In the genomic region with DNA sequence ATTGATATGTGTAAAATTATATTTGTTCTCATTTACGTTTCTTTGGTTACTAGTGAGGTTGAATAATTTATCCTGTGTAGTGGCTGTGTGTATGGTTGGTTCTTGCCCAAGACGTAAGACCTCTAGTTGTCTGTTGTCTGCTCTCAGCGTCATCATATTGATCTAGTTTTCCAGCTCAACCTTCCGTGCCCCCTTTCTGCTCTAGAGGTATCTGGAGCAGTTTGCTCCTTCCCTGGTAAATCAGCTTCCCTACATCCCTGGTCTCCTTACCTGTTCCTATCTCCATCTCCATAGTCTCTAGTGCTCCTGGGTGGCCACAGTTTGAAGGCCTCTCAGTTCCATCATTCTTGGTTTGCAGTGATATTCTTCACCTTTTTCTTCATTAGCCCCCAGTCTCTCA, we compare ENCODE assay signal across 10 cellular contexts. TPM values are rescaled to one million over a fixed set of nuclear protein-coding genes. Genes with fewer than 3 reads are reported as not detected.
A peak's percentile ranks its signal among the peaks of the same experiment; 100 is the strongest.
DNase-seq lines count a peak whose midpoint lies in the region; ATAC-seq and TF ChIP-seq lines count a peak whose summit lies in the region.
"Had no signal": no experiment of that assay in that cellular context is flagged by ENCODE, and none has a peak within 500 bp of the region (broad histone marks: within the 10 kb centered on the region; RNA-seq: fewer than 3 reads in every experiment).

No MANE protein-coding gene starts in this region.

- TF ChIP-seq CTCF in AG04449 (IDR thresholded peaks at IDR 0.05; ENCODE audit: insufficient read depth, low read length, missing control alignments) (no peak), HFFc6 (IDR thresholded peaks at IDR 0.05) (no peak)

- no peaks in the 10 kb centered on the region for H3K9me3 Mint-ChIP-seq in HFFc6
- H3K9me3 Mint-ChIP-seq in activated naive CD4-positive, alpha-beta T cell treated with anti-CD3 and anti-CD28 coated beads, Interleukin-2, amount 50 U/mL, for 72 hours = no peaks in the 10 kb centered on the region

- H3K27ac Mint-ChIP-seq in HFFc6 = peak overlapping the region; percentile 96
- peak overlapping the region; percentile 41 to 97 for H3K27ac Mint-ChIP-seq in activated naive CD4-positive, alpha-beta T cell treated with anti-CD3 and anti-CD28 coated beads, Interleukin-2, amount 50 U/mL, for 72 hours

- H2BK15ac ChIP-seq in mesenchymal stem cell (ENCODE audit: low read depth, poor library complexity, severe bottlenecking) = no peak overlapping the region

- peak overlapping the region; percentile 95 for H3K9ac ChIP-seq in mesenchymal stem cell (ENCODE audit: low read length)

- H3K36me3 ChIP-seq in mesenchymal stem cell (ENCODE audit: control insufficient read depth in 1 of 2, insufficient read depth in 2 of 2, low read depth in 1 of 2, low read length in 2 of 2) = peaks cover 14% of the 10 kb centered on the region in 2 experiments

- H3K27ac ChIP-seq in mesenchymal stem cell (ENCODE audit: low read length, poor library complexity, severe bottlenecking) = no peak overlapping the region

- peak overlapping the region in 1 of 2 experiments; percentile 80 for H3K4ac ChIP-seq in mesenchymal stem cell (ENCODE audit: low read depth in 1 of 2, low read length in 2 of 2)

- peak overlapping the region; percentile 99 for H3K4me3 Mint-ChIP-seq in HFFc6

- peaks cover 18% of the 10 kb centered on the region for H3K4me1 ChIP-seq in mesenchymal stem cell (ENCODE audit: control insufficient read depth, insufficient read depth, low read depth, low read length)

- H2BK120ac ChIP-seq in mesenchymal stem cell (ENCODE audit: low read depth, low read length) = no peak overlapping the region

- no peak overlapping the region for H4K8ac ChIP-seq in mesenchymal stem cell (ENCODE audit: low read length)

- ATAC-seq in activated naive CD4-positive, alpha-beta T cell treated with anti-CD3 and anti-CD28 coated beads, Interleukin-2, amount 50 U/mL, for 72 hours = no peak
- ATAC-seq in HG03039 (IDR thresholded peaks at IDR 0.05; ENCODE audit: unreplicated experiment) (no peak), GM19351 (IDR thresholded peaks at IDR 0.05; ENCODE audit: unreplicated experiment) (no peak)

- peak overlapping the region in 1 of 2 experiments; percentile 21 for H2BK12ac ChIP-seq in mesenchymal stem cell (ENCODE audit: low read length in 2 of 2)

- peaks cover 0 to 3% of the 10 kb centered on the region in 2 experiments for H3K27me3 ChIP-seq in mesenchymal stem cell (ENCODE audit: control insufficient read depth in 1 of 2, insufficient read depth in 1 of 2, low read length in 2 of 2)

- peaks cover 26% of the 10 kb centered on the region for H3K79me1 ChIP-seq in mesenchymal stem cell (replicated peaks; ENCODE audit: low read length, poor library complexity, severe bottlenecking)

- H3K4me3 ChIP-seq in AG04449 (ENCODE audit: low read depth, low read length) = peak overlapping the region; percentile 78
- H3K4me3 ChIP-seq in mesenchymal stem cell (ENCODE audit: insufficient read depth in 1 of 2, low read depth in 1 of 2, low read length in 2 of 2) = peak overlapping the region in 1 of 2 experiments; percentile 91

- POLR2A ChIA-PET in AG04449 (lab: Yijun Ruan, JAX) = interaction anchor here (1.0 kb wide), 1 partner anchor 18 kb away, joined by 4 read pairs; a partner anchor contains a TSS

- H3K27me3 Mint-ChIP-seq in HFFc6 (ENCODE audit: insufficient read depth) = no peaks in the 10 kb centered on the region; the same call in 1 of the 2 replicates

- no peak overlapping the region for H4K91ac ChIP-seq in mesenchymal stem cell (ENCODE audit: low read length)

- no peak overlapping the region for H3K4me2 ChIP-seq in mesenchymal stem cell (ENCODE audit: low read length, poor library complexity, severe bottlenecking)

- CTCF ChIA-PET in AG04449 (lab: Yijun Ruan, JAX) = interaction anchor here (0.8 to 2.0 kb wide), 6 partner anchors 9 to 327 kb away, joined by 3 to 9 read pairs (median 4); no protein-coding TSS in a partner anchor

- no peak overlapping the region for H3K18ac ChIP-seq in mesenchymal stem cell (ENCODE audit: low read depth in 1 of 2, low read length in 2 of 2)

- WGBS in mesenchymal stem cell = 72% methylated on average over 4 of the region's 4 CpGs

- H2AFZ ChIP-seq in mesenchymal stem cell (ENCODE audit: low read depth, low read length) = no peak overlapping the region

- no peaks in the 10 kb centered on the region for H3K36me3 Mint-ChIP-seq in HFFc6 (ENCODE audit: low read depth)
- peaks cover 6 to 7% of the 10 kb centered on the region in 2 donors for H3K36me3 Mint-ChIP-seq in activated naive CD4-positive, alpha-beta T cell treated with anti-CD3 and anti-CD28 coated beads, Interleukin-2, amount 50 U/mL, for 72 hours

- H3K4me1 Mint-ChIP-seq in HFFc6 (ENCODE audit: low read depth) = peaks cover 53% of the 10 kb centered on the region

- H2BK5ac ChIP-seq in mesenchymal stem cell (ENCODE audit: low read depth, low read length, poor library complexity, severe bottlenecking) = no peak overlapping the region

- peak overlapping the region in 1 of 2 experiments; percentile 11 for H3K14ac ChIP-seq in mesenchymal stem cell (ENCODE audit: low read length in 2 of 2)

- H3K9me3 ChIP-seq in mesenchymal stem cell (ENCODE audit: control insufficient read depth, low read length) = no peaks in the 10 kb centered on the region

- H2AK5ac ChIP-seq in mesenchymal stem cell (ENCODE audit: low read length, severe bottlenecking) = peak overlapping the region; percentile 58

- DNase-seq in AG04449 (ENCODE audit: low read depth, low spot score) (no peak), HFFc6 (no peak), mesenchymal stem cell (no peak), NCI-H2107 treated with DMSO at 0.1 percent for 48 hours (lab: John Stamatoyannopoulos, UW; ENCODE audit: unreplicated experiment) (no peak), DMS79 treated with DMSO at 0.1 percent for 48 hours (lab: John Stamatoyannopoulos, UW) (no peak)
- DNase-seq in activated naive CD4-positive, alpha-beta T cell treated with anti-CD3 and anti-CD28 coated beads, Interleukin-2, amount 50 U/mL, for 72 hours (ENCODE audit: low spot score in 2 of 2) = no peak
- DNase-seq: EL, NCI-H2081 treated with DMSO at 0.1 percent for 48 hours had no signal

- no peak overlapping the region for H3K23ac ChIP-seq in mesenchymal stem cell (ENCODE audit: low read length in 2 of 2)

RNA-seq across cellular contexts. Expression of a gene that starts 1.2 kb away (rescaled TPM):
- total RNA-seq in HFFc6 (2021; fragmentation: NEBNext Ultra II Directional; extraction: Animal tissue kit (Norgen Biotek cat#: 25700)) = 10 to 100 TPM; 19.3 to 27.6 (median 24.4) TPM
- total RNA-seq in activated naive CD4-positive, alpha-beta T cell treated with anti-CD3 and anti-CD28 coated beads, Interleukin-2, amount 50 U/mL, for 72 hours = 10 to 100 TPM; 36.0 to 41.1 TPM
- polyA plus RNA-seq in mesenchymal stem cell (2013, experiment 1 of 2) = 10.1 TPM
- polyA plus RNA-seq in mesenchymal stem cell (2013, experiment 2 of 2) = 11.1 TPM

RNA-seq across cellular contexts. Expression of a gene that starts 12.9 kb away (rescaled TPM):
- total RNA-seq in HFFc6 (2021; fragmentation: NEBNext Ultra II Directional; extraction: Animal tissue kit (Norgen Biotek cat#: 25700)) = not detected
- not detected for total RNA-seq in activated naive CD4-positive, alpha-beta T cell treated with anti-CD3 and anti-CD28 coated beads, Interleukin-2, amount 50 U/mL, for 72 hours
- polyA plus RNA-seq in mesenchymal stem cell (2013, experiment 1 of 2) = 0.01 TPM
- 0.01 TPM for polyA plus RNA-seq in mesenchymal stem cell (2013, experiment 2 of 2)

RNA-seq across cellular contexts. Expression of a gene that starts 17.8 kb away (rescaled TPM):
- total RNA-seq in HFFc6 (2021; fragmentation: NEBNext Ultra II Directional; extraction: Animal tissue kit (Norgen Biotek cat#: 25700)) = 10 to 100 TPM; 27.5 to 38.7 (median 31.7) TPM
- 10 to 100 TPM; 11.5 to 24.7 TPM for total RNA-seq in activated naive CD4-positive, alpha-beta T cell treated with anti-CD3 and anti-CD28 coated beads, Interleukin-2, amount 50 U/mL, for 72 hours
- 19.4 TPM for polyA plus RNA-seq in mesenchymal stem cell (2013, experiment 1 of 2)
- 20.4 TPM for polyA plus RNA-seq in mesenchymal stem cell (2013, experiment 2 of 2)

RNA-seq across cellular contexts. Expression of a gene that starts 18.9 kb away (rescaled TPM):
- total RNA-seq in HFFc6 (2021; fragmentation: NEBNext Ultra II Directional; extraction: Animal tissue kit (Norgen Biotek cat#: 25700)) = 100 to 1,000 TPM; 350 to 492 (median 406) TPM
- 100 to 1,000 TPM; 417 to 503 TPM for total RNA-seq in activated naive CD4-positive, alpha-beta T cell treated with anti-CD3 and anti-CD28 coated beads, Interleukin-2, amount 50 U/mL, for 72 hours
- 270 TPM for polyA plus RNA-seq in mesenchymal stem cell (2013, experiment 1 of 2)
- 269 TPM for polyA plus RNA-seq in mesenchymal stem cell (2013, experiment 2 of 2)
